18 cellular contexts compared by ENCODE assay signal in genomic region chr2:22290293-22290692, GRCh38.
DNase-seq lines count a peak whose midpoint lies in the region; ATAC-seq, FAIRE-seq and TF ChIP-seq lines count a peak whose summit lies in the region.
"Had no signal": no experiment of that assay in that cellular context is flagged by ENCODE, and none has a peak within 500 bp of the region (broad histone marks: within the 10 kb centered on the region; RNA-seq: fewer than 3 reads in every experiment).

No MANE protein-coding gene starts in this region.

- no peak for ATAC-seq in activated CD8-positive, alpha-beta T cell treated with anti-CD3 and anti-CD28 coated beads for 36 hours
- ATAC-seq: A549 had no signal

- DNase-seq in CD1c-positive myeloid dendritic cell (ENCODE audit: extremely low spot score): peak; percentile 49
- peak; percentile 18 to 28 for DNase-seq in Kasumi-1 (lab: John Stamatoyannopoulos, UW)
- DNase-seq in SKM-1 (lab: John Stamatoyannopoulos, UW; ENCODE audit: unreplicated experiment): peak; percentile 11
- peak; percentile 24 for DNase-seq in inferior parietal cortex (ENCODE audit: extremely low spot score)
- DNase-seq in activated CD8-positive, alpha-beta T cell treated with anti-CD3 and anti-CD28 coated beads for 36 hours: no peak
- no peak for DNase-seq in GM12892 (ENCODE audit: insufficient read length)
- no peak for DNase-seq in RWPE1 (ENCODE audit: low spot score)
- DNase-seq: BE2C; Caco-2; CD8-positive, alpha-beta memory T cell; DMS53; GF-D8; GOT3; HCEC 1CT; HFFc6 had no signal

- POLR2A ChIA-PET in activated CD8-positive, alpha-beta T cell treated with anti-CD3 and anti-CD28 coated beads for 36 hours (lab: Charles Lee): no interaction called here
- POLR2A ChIA-PET in RWPE1 (lab: Yijun Ruan, JAX; ENCODE audit: low non-redundant PET): no interaction called here

- H3K27ac Mint-ChIP-seq in activated CD8-positive, alpha-beta T cell treated with anti-CD3 and anti-CD28 coated beads for 36 hours: no peak overlapping the region
- H3K27ac Mint-ChIP-seq: CD14-positive monocyte; CD8-positive, alpha-beta memory T cell; HFFc6 had no signal

- no peaks in the 10 kb centered on the region for H3K27me3 Mint-ChIP-seq in activated CD8-positive, alpha-beta T cell treated with anti-CD3 and anti-CD28 coated beads for 36 hours
- H3K27me3 Mint-ChIP-seq: CD8-positive, alpha-beta memory T cell had no signal

- TF ChIP-seq POLR2A in GM12892 (IDR thresholded peaks at IDR 0.05; ENCODE audit: low read depth, low read length): no peak

- TF ChIP-seq CTCF in activated CD8-positive, alpha-beta T cell treated with anti-CD3 and anti-CD28 coated beads for 36 hours (IDR thresholded peaks at IDR 0.05): no peak
- no peak for TF ChIP-seq CTCF in RWPE1 (conservative IDR thresholded peaks at IDR 0.05; ENCODE audit: low read depth)

- CTCF ChIA-PET in activated CD8-positive, alpha-beta T cell treated with anti-CD3 and anti-CD28 coated beads for 36 hours (lab: Charles Lee): no interaction called here
- CTCF ChIA-PET in RWPE1 (lab: Yijun Ruan, JAX): no interaction called here

- H3K4me3 Mint-ChIP-seq in activated CD8-positive, alpha-beta T cell treated with anti-CD3 and anti-CD28 coated beads for 36 hours: no peak overlapping the region
- H3K4me3 Mint-ChIP-seq: CD14-positive monocyte; CD8-positive, alpha-beta memory T cell; HFFc6 had no signal

- no peak for FAIRE-seq in GM12892 (lab: Jason Lieb, UNC)
- FAIRE-seq: A549 had no signal

- no peak overlapping the region for H3K27ac ChIP-seq in RWPE1
- H3K27ac ChIP-seq: A549, HL-60 had no signal

- H3K36me3 Mint-ChIP-seq in activated CD8-positive, alpha-beta T cell treated with anti-CD3 and anti-CD28 coated beads for 36 hours (ENCODE audit: low read depth): no peaks in the 10 kb centered on the region
- H3K36me3 Mint-ChIP-seq: CD14-positive monocyte; CD8-positive, alpha-beta memory T cell had no signal

- peaks cover 2% of the 10 kb centered on the region for H3K9me3 Mint-ChIP-seq in activated CD8-positive, alpha-beta T cell treated with anti-CD3 and anti-CD28 coated beads for 36 hours

- no peaks in the 10 kb centered on the region for H3K4me1 Mint-ChIP-seq in activated CD8-positive, alpha-beta T cell treated with anti-CD3 and anti-CD28 coated beads for 36 hours (ENCODE audit: low read depth)
- H3K4me1 Mint-ChIP-seq: CD8-positive, alpha-beta memory T cell had no signal

- intact Hi-C loops in activated CD8-positive, alpha-beta T cell treated with anti-CD3 and anti-CD28 coated beads for 36 hours (cut with micrococcal nuclease): no loop called here

Comparison
In these comparisons a context has a peak if more than half of its experiments do, and no peak if none do; other contexts are left out.
1. DNase-seq: peak in CD1c-positive myeloid dendritic cell (single experiment), Kasumi-1 (2 of 2), SKM-1 (single experiment) and inferior parietal cortex (single experiment); none in activated CD8-positive, alpha-beta T cell treated with anti-CD3 and anti-CD28 coated beads for 36 hours (single experiment), GM12892 (single experiment) and RWPE1 (single experiment).